Comparison of ENCODE assay signal across 13 cellular contexts in the genomic region with DNA sequence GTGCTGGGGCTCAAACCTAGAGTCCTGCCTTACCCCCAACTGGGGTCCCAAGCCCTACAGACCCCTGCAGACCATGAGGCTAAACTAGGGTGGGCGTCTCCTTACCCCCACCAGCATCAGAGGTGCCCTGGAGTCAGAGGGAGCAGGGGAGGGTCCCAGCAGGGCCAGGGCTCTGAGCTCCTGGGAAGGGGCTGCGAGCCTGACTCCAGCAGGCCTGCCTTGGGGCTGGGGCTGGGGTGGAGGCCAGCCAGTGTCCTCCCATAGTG. TPM values are rescaled to one million over a fixed set of nuclear protein-coding genes. Genes with fewer than 3 reads are reported as not detected.
DNase-seq lines count a peak whose midpoint lies in the region; ATAC-seq and TF ChIP-seq lines count a peak whose summit lies in the region.
"Had no signal": no experiment of that assay in that cellular context is flagged by ENCODE, and none has a peak within 500 bp of the region (broad histone marks: within the 10 kb centered on the region; RNA-seq: fewer than 3 reads in every experiment).

No MANE protein-coding gene starts in this region.

- no peaks in the 10 kb centered on the region for H3K27me3 ChIP-seq in heart right ventricle
- H3K27me3 ChIP-seq in dorsolateral prefrontal cortex = no peaks in the 10 kb centered on the region
- H3K27me3 ChIP-seq in ovary = no peaks in the 10 kb centered on the region
- no peaks in the 10 kb centered on the region for H3K27me3 ChIP-seq in GM23338 (ENCODE audit: insufficient read depth)

- no peak overlapping the region; the same call in 1 of the 2 replicates for H2AFZ ChIP-seq in GM23338

- no peaks in the 10 kb centered on the region for H3K36me3 Mint-ChIP-seq in activated T-cell treated with anti-CD3 and anti-CD28 coated beads, Interleukin-2, amount 50 U/mL, for 72 hours (ENCODE audit: insufficient read depth in 2 of 2)
- no peaks in the 10 kb centered on the region for H3K36me3 Mint-ChIP-seq in GM23338 (ENCODE audit: low read depth)
- H3K36me3 Mint-ChIP-seq: WTC11 had no signal

- ATAC-seq in heart right ventricle = no peak
- no peak for ATAC-seq in activated T-cell treated with anti-CD3 and anti-CD28 coated beads, Interleukin-2, amount 50 U/mL, for 72 hours (replicated peaks in 1 of 2)
- ATAC-seq in GM23338 = no peak

- H3K27ac Mint-ChIP-seq in activated T-cell treated with anti-CD3 and anti-CD28 coated beads, Interleukin-2, amount 50 U/mL, for 72 hours = no peak overlapping the region
- no peak overlapping the region for H3K27ac Mint-ChIP-seq in GM23338
- H3K27ac Mint-ChIP-seq: WTC11 had no signal

- no peaks in the 10 kb centered on the region for H3K79me2 ChIP-seq in GM23338 (replicated peaks; ENCODE audit: insufficient read depth)

- no peak for TF ChIP-seq POLR2A in ovary (IDR thresholded peaks at IDR 0.05)

- H3K4me3 Mint-ChIP-seq in activated T-cell treated with anti-CD3 and anti-CD28 coated beads, Interleukin-2, amount 50 U/mL, for 72 hours = no peak overlapping the region
- no peak overlapping the region for H3K4me3 Mint-ChIP-seq in GM23338
- H3K4me3 Mint-ChIP-seq: WTC11 had no signal

- H3K27ac ChIP-seq in heart right ventricle (peak overlapping the region; percentile 85 to 97 (median 90)), dorsolateral prefrontal cortex (peak overlapping the region in 35 of 59 donors; percentile 4 to 88 (median 77)), ovary (peak overlapping the region; percentile 31 to 89), urinary bladder (ENCODE audit: low read depth) (peak overlapping the region; percentile 80), GM23338 (ENCODE audit: low read depth) (no peak overlapping the region)
- H3K27ac ChIP-seq: SK-N-MC had no signal

- peaks cover 9% of the 10 kb centered on the region; the same call in 1 of the 2 replicates for H3F3A ChIP-seq in GM23338 (replicated peaks; ENCODE audit: low read depth)

- no peak overlapping the region for H3K4me2 ChIP-seq in GM23338

- no peaks in the 10 kb centered on the region for H4K20me1 ChIP-seq in GM23338 (replicated peaks; ENCODE audit: insufficient read depth)

- H3K36me3 ChIP-seq in heart right ventricle (peaks cover 0 to 8% (median 0%) of the 10 kb centered on the region in 9 donors), ovary (no peaks in the 10 kb centered on the region), urinary bladder (ENCODE audit: insufficient read depth) (no peaks in the 10 kb centered on the region), GM23338 (ENCODE audit: insufficient read depth) (no peaks in the 10 kb centered on the region)

- no peaks in the 10 kb centered on the region for H3K4me1 Mint-ChIP-seq in activated T-cell treated with anti-CD3 and anti-CD28 coated beads, Interleukin-2, amount 50 U/mL, for 72 hours (ENCODE audit: low read depth)
- peaks cover 43% of the 10 kb centered on the region for H3K4me1 Mint-ChIP-seq in GM23338

- no peaks in the 10 kb centered on the region for H3K9me2 ChIP-seq in GM23338 (ENCODE audit: insufficient read depth)

- 70 to 79% methylated on average over 2 of the region's 2 CpGs for WGBS in heart right ventricle, 2 donors
- 93 to 100% (median 94%) methylated on average over 2 of the region's 2 CpGs for WGBS in ovary, 3 donors
- 81% methylated on average over 2 of the region's 2 CpGs for WGBS in urinary bladder

- no peaks in the 10 kb centered on the region for H3K9me3 Mint-ChIP-seq in activated T-cell treated with anti-CD3 and anti-CD28 coated beads, Interleukin-2, amount 50 U/mL, for 72 hours
- peaks cover 2% of the 10 kb centered on the region; the same call in 1 of the 3 replicates for H3K9me3 Mint-ChIP-seq in GM23338
- H3K9me3 Mint-ChIP-seq: WTC11 had no signal

- TF ChIP-seq EP300 in ovary (IDR thresholded peaks at IDR 0.05) = no peak

- no peak for DNase-seq in heart right ventricle
- no peak for DNase-seq in cardiac septum (ENCODE audit: low spot score)
- DNase-seq in dorsolateral prefrontal cortex = no peak
- DNase-seq in ovary = no peak
- no peak for DNase-seq in activated T-cell treated with anti-CD3 and anti-CD28 coated beads, Interleukin-2, amount 50 U/mL, for 72 hours
- no peak for DNase-seq in retina
- no peak for DNase-seq in GM23338 (ENCODE audit: low spot score)
- DNase-seq: amniotic stem cell had no signal

- no peak for TF ChIP-seq CTCF in heart right ventricle (IDR thresholded peaks at IDR 0.05)
- TF ChIP-seq CTCF in dorsolateral prefrontal cortex (IDR thresholded peaks at IDR 0.05 in 54 of 56, conservative IDR thresholded peaks at IDR 0.05 in 2 of 56; ENCODE audit: low read depth in 1 of 56, partially characterized antibody in 56 of 56) = no peak
- no peak for TF ChIP-seq CTCF in ovary (IDR thresholded peaks at IDR 0.05)
- TF ChIP-seq CTCF in GM23338 (conservative IDR thresholded peaks at IDR 0.05; ENCODE audit: low read depth in 2 of 2) = no peak

- H3K4me3 ChIP-seq in heart right ventricle (peak overlapping the region in 9 of 10 donors; percentile 16 to 68 (median 60)), dorsolateral prefrontal cortex (peak overlapping the region in 42 of 59 donors; percentile 7 to 64 (median 49)), ovary (no peak overlapping the region), urinary bladder (ENCODE audit: low read depth, low read length) (peak overlapping the region; percentile 4), GM23338 (no peak overlapping the region)
- H3K4me3 ChIP-seq: SK-N-MC had no signal

- intact Hi-C loops in heart right ventricle (cut with DNase I) = loop anchor here in 4 of 10 donors (1.0 to 2.0 kb wide), 2 partner anchors 19 to 20 kb away; no protein-coding TSS in a partner anchor
- intact Hi-C loops in cardiac septum (cut with DNase I) = loop anchor here (2.0 kb wide), 1 partner anchor 17 kb away; no protein-coding TSS in a partner anchor
- intact Hi-C loops in dorsolateral prefrontal cortex (cut with DNase I) = no loop called here
- intact Hi-C loops in ovary (cut with DNase I) = loop anchor here in 1 of 4 donors (10.0 kb wide), 1 partner anchor 135 kb away; a partner anchor contains a TSS

- H3K9me3 ChIP-seq in heart right ventricle = no peaks in the 10 kb centered on the region
- H3K9me3 ChIP-seq in ovary = no peaks in the 10 kb centered on the region

- H3K4me1 ChIP-seq in heart right ventricle (peaks cover 21 to 59% (median 47%) of the 10 kb centered on the region in 9 donors), ovary (ENCODE audit: insufficient read depth) (peaks cover 34% of the 10 kb centered on the region), urinary bladder (ENCODE audit: insufficient read depth) (no peaks in the 10 kb centered on the region), GM23338 (ENCODE audit: insufficient read depth) (peaks cover 50% of the 10 kb centered on the region)

- H3K27me3 Mint-ChIP-seq in activated T-cell treated with anti-CD3 and anti-CD28 coated beads, Interleukin-2, amount 50 U/mL, for 72 hours (ENCODE audit: low read depth) = no peaks in the 10 kb centered on the region
- H3K27me3 Mint-ChIP-seq in GM23338 (ENCODE audit: insufficient read depth, low read depth, poor library complexity) = peaks cover 21% of the 10 kb centered on the region

TF ChIP-seq in GM23338, 12 proteins besides CTCF, POLR2A, EP300 and RAD21 (continues in another document):
- TF ChIP-seq EZH2 (IDR thresholded peaks at IDR 0.05; ENCODE audit: low read depth, unreplicated experiment) (no peak), EZH2phosphoT487 (IDR thresholded peaks at IDR 0.05; ENCODE audit: unreplicated experiment) (no peak), STAT1 (IDR thresholded peaks at IDR 0.05; ENCODE audit: unreplicated experiment) (no peak), NANOG (IDR thresholded peaks at IDR 0.05; ENCODE audit: borderline replicate concordance) (no peak)

RNA-seq across cellular contexts. Expression of a gene that starts 1.3 kb away (rescaled TPM):
- total RNA-seq in heart right ventricle (10 to 100 TPM in 9 of 10 donors, 1 to 10 TPM in 1; 9.4 to 21.4 (median 12.6) TPM), cardiac septum (9.3 TPM), dorsolateral prefrontal cortex (100 to 1,000 TPM in 112 of 120 experiments, 10 to 100 TPM in 8; 59.9 to 383 (median 222) TPM), ovary (10 to 100 TPM; 15.4 to 76.1 (median 43.6) TPM), urinary bladder (69.2 TPM)
- polyA plus RNA-seq in heart right ventricle (10 to 100 TPM; 35.2 to 68.0 TPM), ovary (10 to 100 TPM; 13.7 to 41.9 TPM), urinary bladder (197 TPM), GM23338 (2016; fragmentation: Nextera tagmentation; extraction: Ambion mirVana) (17.0 and 18.5 TPM in 2 replicates)
- not detected for total RNA-seq in activated T-cell treated with anti-CD3 and anti-CD28 coated beads, Interleukin-2, amount 50 U/mL, for 72 hours
- 4.0 and 9.6 TPM in 2 replicates for total RNA-seq in GM23338 (2014; rRNA removed; shearing (Covaris generic))
- total RNA-seq: mononuclear cell had no signal

RNA-seq across cellular contexts. Expression of a gene that starts 2.3 kb away (rescaled TPM):
- total RNA-seq in heart right ventricle = 10 to 100 TPM; 23.4 to 43.2 (median 36.2) TPM
- polyA plus RNA-seq in heart right ventricle = 10 to 100 TPM; 22.5 to 31.7 TPM
- 28.0 TPM for total RNA-seq in cardiac septum
- total RNA-seq in dorsolateral prefrontal cortex = 10 to 100 TPM in 57 of 120 experiments, 1 to 10 TPM in 63; 5.2 to 28.8 (median 9.8) TPM
- 10 to 100 TPM; 11.3 to 44.6 (median 18.5) TPM for total RNA-seq in ovary
- 10 to 100 TPM; 21.2 to 29.9 TPM for polyA plus RNA-seq in ovary
- total RNA-seq in urinary bladder = 49.0 TPM
- polyA plus RNA-seq in urinary bladder = 40.8 TPM
- total RNA-seq in activated T-cell treated with anti-CD3 and anti-CD28 coated beads, Interleukin-2, amount 50 U/mL, for 72 hours = under 1 TPM in 1 of 2 donors, not detected in 1; 0.05 TPM
- total RNA-seq in GM23338 (2014; rRNA removed; shearing (Covaris generic)) = 1.0 and 2.4 TPM in 2 replicates
- 0.32 and 0.70 TPM in 2 replicates for polyA plus RNA-seq in GM23338 (2016; fragmentation: Nextera tagmentation; extraction: Ambion mirVana)
- total RNA-seq: Calu3 had no signal

RNA-seq across cellular contexts. Expression of a gene that starts 8.6 kb away (rescaled TPM):
- total RNA-seq in heart right ventricle = 100 to 1,000 TPM in 1 of 10 donors, 10 to 100 TPM in 9; 18.5 to 113 (median 40.4) TPM
- polyA plus RNA-seq in heart right ventricle = 100 to 1,000 TPM; 174 to 234 TPM
- 33.0 TPM for total RNA-seq in cardiac septum
- total RNA-seq in dorsolateral prefrontal cortex = 100 to 1,000 TPM in 9 of 120 experiments, 10 to 100 TPM in 111; 10.9 to 181 (median 54.5) TPM
- 100 to 1,000 TPM; 154 to 451 (median 231) TPM for total RNA-seq in ovary
- polyA plus RNA-seq in ovary = 100 to 1,000 TPM in 1 of 2 donors, 10 to 100 TPM in 1; 57.4 to 528 TPM
- total RNA-seq in urinary bladder = 112 TPM
- polyA plus RNA-seq in urinary bladder = 404 TPM
- total RNA-seq in activated T-cell treated with anti-CD3 and anti-CD28 coated beads, Interleukin-2, amount 50 U/mL, for 72 hours = not detected
- total RNA-seq in GM23338 (2014; rRNA removed; shearing (Covaris generic)) = not detected in 2 replicates
- 0.66 and 1.7 TPM in 2 replicates for polyA plus RNA-seq in GM23338 (2016; fragmentation: Nextera tagmentation; extraction: Ambion mirVana)
- total RNA-seq: Calu3, mononuclear cell had no signal

Comparison
In these comparisons a context has a peak if more than half of its experiments do, and no peak if none do; other contexts are left out.
1. H3K4me3 ChIP-seq: peak in heart right ventricle (9 of 10), dorsolateral prefrontal cortex (42 of 59) and urinary bladder (single experiment); none in ovary (single experiment) and GM23338 (single experiment).
2. RNA of a gene that starts 8.6 kb away (total RNA-seq): 154 to 451 TPM in ovary, 112 TPM in urinary bladder (single experiment), 10.9 to 181 TPM in dorsolateral prefrontal cortex, 18.5 to 113 TPM in heart right ventricle and 33.0 TPM in cardiac septum (single experiment); not detected in activated T-cell treated with anti-CD3 and anti-CD28 coated beads, Interleukin-2, amount 50 U/mL, for 72 hours and not detected in GM23338; every median in the first group is over 10 times any median in the second.